Comparison of ENCODE assay signal across 18 cellular contexts in the genomic region with DNA sequence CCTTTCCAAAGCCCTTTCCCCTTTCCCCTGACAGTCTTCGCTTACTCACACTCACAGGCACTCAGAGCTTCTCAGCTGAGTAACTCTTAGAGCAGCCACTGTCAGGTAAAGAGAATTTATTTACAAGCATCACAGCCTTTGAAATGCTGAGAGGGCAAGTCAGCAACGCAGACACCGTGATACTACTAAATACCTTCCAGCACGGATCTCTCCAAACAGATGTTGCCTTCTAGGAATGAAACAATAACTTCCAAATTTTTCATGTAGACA.
DNase-seq lines count a peak whose midpoint lies in the region; ATAC-seq and TF ChIP-seq lines count a peak whose summit lies in the region.
"Had no signal": no experiment of that assay in that cellular context is flagged by ENCODE, and none has a peak within 500 bp of the region (broad histone marks: within the 10 kb centered on the region; RNA-seq: fewer than 3 reads in every experiment).

No MANE protein-coding gene starts in this region.

- no peaks in the 10 kb centered on the region for H3K9me3 ChIP-seq in WERI-Rb-1 (ENCODE audit: severe bottlenecking)
- H3K9me3 ChIP-seq: left ventricle myocardium inferior, MG63, tibial artery had no signal

- H3K27me3 ChIP-seq in kidney epithelial cell (ENCODE audit: control insufficient read depth, insufficient read depth, low read length) (no peaks in the 10 kb centered on the region), dorsolateral prefrontal cortex (no peaks in the 10 kb centered on the region), WERI-Rb-1 (ENCODE audit: insufficient read depth, low read depth, severe bottlenecking) (no peaks in the 10 kb centered on the region)
- H3K27me3 ChIP-seq: MG63, tibial artery had no signal

- H3K9me3 Mint-ChIP-seq in stimulated activated naive CD8-positive, alpha-beta T cell treated with anti-CD3 and anti-CD28 coated beads, Interleukin-15, Interleukin-2, amounts not matched to agents 100 ng/mL and 50 ng/mL, for 24 hours, result peaks cover 5% of the 10 kb centered on the region
- H3K9me3 Mint-ChIP-seq: activated CD4-positive, alpha-beta T cell treated with anti-CD3 and anti-CD28 coated beads, Interleukin-2, amount 10 ng/mL, durations not matched to agents 24 days and 14 days had no signal

- intact Hi-C loops in dorsolateral prefrontal cortex (cut with DNase I), result loop anchor here in 1 of 2 donors (10.0 kb wide), 1 partner anchor 146 kb away; no protein-coding TSS in a partner anchor

- H3K4me1 Mint-ChIP-seq in stimulated activated naive CD8-positive, alpha-beta T cell treated with anti-CD3 and anti-CD28 coated beads, Interleukin-15, Interleukin-2, amounts not matched to agents 100 ng/mL and 50 ng/mL, for 24 hours (ENCODE audit: low read depth), result peaks cover 55% of the 10 kb centered on the region

- H3K4me3 Mint-ChIP-seq in stimulated activated naive CD8-positive, alpha-beta T cell treated with anti-CD3 and anti-CD28 coated beads, Interleukin-15, Interleukin-2, amounts not matched to agents 100 ng/mL and 50 ng/mL, for 24 hours, result no peak overlapping the region
- H3K4me3 Mint-ChIP-seq: activated CD4-positive, alpha-beta T cell treated with anti-CD3 and anti-CD28 coated beads, Interleukin-2, amount 10 ng/mL, durations not matched to agents 24 days and 14 days; naive thymus-derived CD4-positive, alpha-beta T cell had no signal

- no peaks in the 10 kb centered on the region for H3K36me3 ChIP-seq in kidney epithelial cell (ENCODE audit: control insufficient read depth, insufficient read depth, low read length)
- H3K36me3 ChIP-seq in WERI-Rb-1, result no peaks in the 10 kb centered on the region
- H3K36me3 ChIP-seq: left ventricle myocardium inferior, MG63, tibial artery had no signal

- DNase-seq in stimulated activated naive CD8-positive, alpha-beta T cell treated with anti-CD3 and anti-CD28 coated beads, Interleukin-15, Interleukin-2, amounts not matched to agents 100 U/mL and 50 U/mL, for 24 hours, result no peak
- peak; percentile 67 for DNase-seq in kidney epithelial cell (ENCODE audit: low read depth)
- DNase-seq in DMS 273 (lab: John Stamatoyannopoulos, UW; ENCODE audit: unreplicated experiment), result no peak
- no peak for DNase-seq in dorsolateral prefrontal cortex
- DNase-seq in dermis blood vessel endothelial cell, result no peak
- no peak for DNase-seq in WERI-Rb-1
- DNase-seq: activated CD4-positive, alpha-beta T cell treated with anti-CD3 and anti-CD28 coated beads, Interleukin-2, amount 10 ng/mL, durations not matched to agents 24 days and 14 days; activated T-cell treated with anti-CD3 and anti-CD28 coated beads, Interleukin-2, amount 50 U/mL, for 48 hours; erythroblast; left ventricle myocardium inferior; MG63; naive thymus-derived CD4-positive, alpha-beta T cell; NCI-H2081 treated with DMSO at 0.1 percent for 48 hours; SHP77 treated with DMSO at 0.1 percent for 48 hours; T-helper 9 cell; tibial artery had no signal

- no peak for TF ChIP-seq CTCF in kidney epithelial cell (IDR thresholded peaks at IDR 0.05; ENCODE audit: insufficient read depth, low read length, poor library complexity, severe bottlenecking)
- TF ChIP-seq CTCF in dorsolateral prefrontal cortex (IDR thresholded peaks at IDR 0.05 in 54 of 56, conservative IDR thresholded peaks at IDR 0.05 in 2 of 56; ENCODE audit: low read depth in 1 of 56, partially characterized antibody in 56 of 56), result no peak
- no peak for TF ChIP-seq CTCF in WERI-Rb-1 (IDR thresholded peaks at IDR 0.05; ENCODE audit: low read depth, low read length)

- H3K4me3 ChIP-seq in kidney epithelial cell (ENCODE audit: low read depth, low read length) (no peak overlapping the region), dorsolateral prefrontal cortex (no peak overlapping the region), WERI-Rb-1 (ENCODE audit: low read depth, low read length) (no peak overlapping the region)
- H3K4me3 ChIP-seq: left ventricle myocardium inferior, MG63, tibial artery had no signal

- H3K27ac ChIP-seq in dorsolateral prefrontal cortex (peak overlapping the region in 1 of 59 donors; percentile 3), WERI-Rb-1 (no peak overlapping the region)
- H3K27ac ChIP-seq: left ventricle myocardium inferior, tibial artery had no signal

- no peak for ATAC-seq in stimulated activated naive CD8-positive, alpha-beta T cell treated with anti-CD3 and anti-CD28 coated beads, Interleukin-15, Interleukin-2, amounts not matched to agents 100 U/mL and 50 U/mL, for 24 hours
- peak; percentile 45; the same call in 2 of the 3 replicates for ATAC-seq in SK-N-SH treated with all-trans-retinoic acid at 6 μM for 48 hours
- ATAC-seq: naive thymus-derived CD4-positive, alpha-beta T cell had no signal

- H3K36me3 Mint-ChIP-seq in stimulated activated naive CD8-positive, alpha-beta T cell treated with anti-CD3 and anti-CD28 coated beads, Interleukin-15, Interleukin-2, amounts not matched to agents 100 ng/mL and 50 ng/mL, for 24 hours (ENCODE audit: low read depth), result peaks cover 48% of the 10 kb centered on the region

- no peaks in the 10 kb centered on the region for H3K27me3 Mint-ChIP-seq in stimulated activated naive CD8-positive, alpha-beta T cell treated with anti-CD3 and anti-CD28 coated beads, Interleukin-15, Interleukin-2, amounts not matched to agents 100 ng/mL and 50 ng/mL, for 24 hours
- H3K27me3 Mint-ChIP-seq: activated CD4-positive, alpha-beta T cell treated with anti-CD3 and anti-CD28 coated beads, Interleukin-2, amount 10 ng/mL, durations not matched to agents 24 days and 14 days; naive thymus-derived CD4-positive, alpha-beta T cell had no signal

- H3K27ac Mint-ChIP-seq in stimulated activated naive CD8-positive, alpha-beta T cell treated with anti-CD3 and anti-CD28 coated beads, Interleukin-15, Interleukin-2, amounts not matched to agents 100 ng/mL and 50 ng/mL, for 24 hours, result peak overlapping the region; percentile 28
- H3K27ac Mint-ChIP-seq: activated CD4-positive, alpha-beta T cell treated with anti-CD3 and anti-CD28 coated beads, Interleukin-2, amount 10 ng/mL, durations not matched to agents 24 days and 14 days had no signal

TF ChIP-seq in SK-N-SH treated with all-trans-retinoic acid at 6 μM for 48 hours, 23 proteins besides CTCF, POLR2A, EP300 and RAD21:
- TF ChIP-seq ZNF70 (CRISPR knock-in tag; IDR thresholded peaks at IDR 0.05) (no peak), SNAI2 (CRISPR knock-in tag; IDR thresholded peaks at IDR 0.05) (no peak), RARB (CRISPR knock-in tag; IDR thresholded peaks at IDR 0.05) (no peak), PPARA (CRISPR knock-in tag; IDR thresholded peaks at IDR 0.05; ENCODE audit: borderline replicate concordance) (no peak), CSRNP3 (CRISPR knock-in tag; IDR thresholded peaks at IDR 0.05) (no peak), ZNF8 (CRISPR knock-in tag; IDR thresholded peaks at IDR 0.05) (no peak), ZNF565 (CRISPR knock-in tag; conservative IDR thresholded peaks at IDR 0.05; ENCODE audit: low read depth) (no peak), ESRRG (CRISPR knock-in tag; IDR thresholded peaks at IDR 0.05) (no peak), ZFP30 (CRISPR knock-in tag; IDR thresholded peaks at IDR 0.05) (no peak), BACH2 (CRISPR knock-in tag; IDR thresholded peaks at IDR 0.05; ENCODE audit: borderline replicate concordance) (no peak), TCF4 (CRISPR knock-in tag; IDR thresholded peaks at IDR 0.05; ENCODE audit: borderline replicate concordance) (no peak), ZFP3 (CRISPR knock-in tag; IDR thresholded peaks at IDR 0.05) (no peak), ZC3H10 (CRISPR knock-in tag; IDR thresholded peaks at IDR 0.05) (no peak)
- TF ChIP-seq, protein P1, sequence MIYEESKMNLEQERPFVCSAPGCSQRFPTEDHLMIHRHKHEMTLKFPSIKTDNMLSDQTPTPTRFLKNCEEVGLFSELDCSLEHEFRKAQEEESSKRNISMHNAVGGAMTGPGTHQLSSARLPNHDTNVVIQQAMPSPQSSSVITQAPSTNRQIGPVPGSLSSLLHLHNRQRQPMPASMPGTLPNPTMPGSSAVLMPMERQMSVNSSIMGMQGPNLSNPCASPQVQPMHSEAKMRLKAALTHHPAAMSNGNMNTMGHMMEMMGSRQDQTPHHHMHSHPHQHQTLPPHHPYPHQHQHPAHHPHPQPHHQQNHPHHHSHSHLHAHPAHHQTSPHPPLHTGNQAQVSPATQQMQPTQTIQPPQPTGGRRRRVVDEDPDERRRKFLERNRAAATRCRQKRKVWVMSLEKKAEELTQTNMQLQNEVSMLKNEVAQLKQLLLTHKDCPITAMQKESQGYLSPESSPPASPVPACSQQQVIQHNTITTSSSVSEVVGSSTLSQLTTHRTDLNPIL (CRISPR knock-in tag; IDR thresholded peaks at IDR 0.05; ENCODE audit: low read depth), result no peak
- TF ChIP-seq, protein P2, sequence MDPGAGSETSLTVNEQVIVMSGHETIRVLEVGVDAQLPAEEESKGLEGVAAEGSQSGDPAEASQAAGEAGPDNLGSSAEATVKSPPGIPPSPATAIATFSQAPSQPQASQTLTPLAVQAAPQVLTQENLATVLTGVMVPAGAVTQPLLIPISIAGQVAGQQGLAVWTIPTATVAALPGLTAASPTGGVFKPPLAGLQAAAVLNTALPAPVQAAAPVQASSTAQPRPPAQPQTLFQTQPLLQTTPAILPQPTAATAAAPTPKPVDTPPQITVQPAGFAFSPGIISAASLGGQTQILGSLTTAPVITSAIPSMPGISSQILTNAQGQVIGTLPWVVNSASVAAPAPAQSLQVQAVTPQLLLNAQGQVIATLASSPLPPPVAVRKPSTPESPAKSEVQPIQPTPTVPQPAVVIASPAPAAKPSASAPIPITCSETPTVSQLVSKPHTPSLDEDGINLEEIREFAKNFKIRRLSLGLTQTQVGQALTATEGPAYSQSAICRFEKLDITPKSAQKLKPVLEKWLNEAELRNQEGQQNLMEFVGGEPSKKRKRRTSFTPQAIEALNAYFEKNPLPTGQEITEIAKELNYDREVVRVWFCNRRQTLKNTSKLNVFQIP (CRISPR knock-in tag; IDR thresholded peaks at IDR 0.05; ENCODE audit: borderline replicate concordance, low read depth), result no peak
